34 cellular contexts compared by ENCODE assay signal in the genomic region with DNA sequence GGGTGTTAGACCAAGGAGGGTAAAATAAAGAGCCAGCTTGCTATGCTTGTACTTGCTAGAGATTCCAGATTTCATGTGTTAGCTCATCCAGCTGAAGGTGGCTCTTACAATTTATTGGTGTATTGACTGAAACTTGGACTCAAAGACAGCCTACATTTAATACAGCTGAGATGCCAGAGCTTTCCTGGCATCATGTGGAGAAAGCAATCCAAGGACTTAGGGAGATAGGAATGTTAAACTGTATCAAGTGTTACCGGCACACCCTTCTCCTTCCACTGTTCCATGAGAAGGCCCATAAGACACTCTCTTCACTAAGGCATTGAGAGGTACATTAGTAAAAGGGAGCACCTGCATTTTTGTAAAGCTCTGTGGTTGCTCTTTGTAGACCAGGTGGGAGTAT.
"Had no signal": no experiment of that assay in that cellular context is flagged by ENCODE, and none has a peak within 500 bp of the region (broad histone marks: within the 10 kb centered on the region; RNA-seq: fewer than 3 reads in every experiment).

No MANE protein-coding gene starts in this region.

- H3K9ac ChIP-seq: KMS-11 had no signal

- H3K27ac ChIP-seq: KMS-11 had no signal

- DNase-seq: Karpas-422, Kasumi-1, MG63, MM.1S, MV-4-11, NCI-H1048, NCI-H1092, NCI-H1092 treated with DMSO at 0.1 percent for 48 hours, NCI-H1105, NCI-H1105 treated with DMSO at 0.1 percent for 48 hours, NCI-H1417, NCI-H1417 treated with DMSO at 0.1 percent for 48 hours, NCI-H1436, NCI-H1436 treated with DMSO at 0.1 percent for 48 hours, NCI-H146, NCI-H1694, NCI-H1694 treated with DMSO at 0.1 percent for 48 hours, NCI-H187, NCI-H187 treated with DMSO at 0.1 percent for 48 hours, NCI-H1930, NCI-H2029, NCI-H2029 treated with DMSO at 0.1 percent for 48 hours, NCI-H2081, NCI-H2081 treated with DMSO at 0.1 percent for 48 hours, NCI-H2107, NCI-H2171, NCI-H2171 treated with DMSO at 0.1 percent for 48 hours, NCI-H2227 treated with DMSO at 0.1 percent for 48 hours, NCI-H226, NCI-H345, NCI-H446, NCI-H446 treated with DMSO at 0.1 percent for 48 hours, NCI-H510A had no signal

- H3K9me3 ChIP-seq: MG63 had no signal

- H3K27me3 ChIP-seq: MG63 had no signal

- H3K36me3 ChIP-seq: MG63 had no signal

- H3K4me2 ChIP-seq: KMS-11 had no signal

- H3K4me3 ChIP-seq: MG63 had no signal
